ENCODE assay signal across 15 cellular contexts in genomic region chr6:116568851-116569755, GRCh38. TPM values are rescaled to one million over a fixed set of nuclear protein-coding genes. Genes with fewer than 3 reads are reported as not detected.
DNase-seq lines count a peak whose midpoint lies in the region; ATAC-seq lines count a peak whose summit lies in the region.
"Had no signal": no experiment of that assay in that cellular context is flagged by ENCODE, and none has a peak within 500 bp of the region (broad histone marks: within the 10 kb centered on the region; RNA-seq: fewer than 3 reads in every experiment).

No MANE protein-coding gene starts in this region.

- POLR2A ChIA-PET in naive thymus-derived CD4-positive, alpha-beta T cell (lab: Charles Lee), result interaction anchor here (3.0 to 5.6 kb wide), 2 partner anchors 112 to 290 kb away, joined by 20 to 70 read pairs; partner anchors contain the start of genes KPNA5 and TSPYL1

- DNase-seq in NCI-H82 (lab: John Stamatoyannopoulos, UW), result peak; percentile 26
- DNase-seq in NCI-H82 treated with DMSO at 0.1 percent for 48 hours (lab: John Stamatoyannopoulos, UW; ENCODE audit: unreplicated experiment), result no peak
- no peak for DNase-seq in SK-N-MC (ENCODE audit: low read depth, low spot score)
- DNase-seq in naive thymus-derived CD4-positive, alpha-beta T cell, result no peak
- DNase-seq: activated effector memory CD4-positive, alpha-beta T cell treated with anti-CD3 and anti-CD28 coated beads, Interleukin-2, amount 50 U/mL, for 16 hours; foreskin keratinocyte; left colon; NCI-H1694 had no signal

- peaks cover 4% of the 10 kb centered on the region for H3K36me3 ChIP-seq in SK-N-MC (ENCODE audit: insufficient read depth, low read length)
- H3K36me3 ChIP-seq in naive thymus-derived CD4-positive, alpha-beta T cell (ENCODE audit: control insufficient read depth in 2 of 3, insufficient read depth in 3 of 3, low read length in 3 of 3), result peaks cover 0 to 3% (median 0%) of the 10 kb centered on the region in 3 experiments

- H3K4me3 ChIP-seq in SK-N-MC, result no peak overlapping the region
- no peak overlapping the region for H3K4me3 ChIP-seq in naive thymus-derived CD4-positive, alpha-beta T cell (ENCODE audit: low read length)

- H3K9me3 ChIP-seq in SK-N-MC (ENCODE audit: low read depth, low read length), result no peaks in the 10 kb centered on the region
- H3K9me3 ChIP-seq in naive thymus-derived CD4-positive, alpha-beta T cell (ENCODE audit: control insufficient read depth in 2 of 3, low read length in 3 of 3), result no peaks in the 10 kb centered on the region

- H3K9me3 Mint-ChIP-seq in naive thymus-derived CD4-positive, alpha-beta T cell, result no peaks in the 10 kb centered on the region

- peak overlapping the region; percentile 94 for H3K9ac ChIP-seq in SK-N-MC (ENCODE audit: insufficient read length)
- H3K9ac ChIP-seq: parathyroid adenoma had no signal

- H3K36me3 Mint-ChIP-seq in naive thymus-derived CD4-positive, alpha-beta T cell, result peaks cover 0 to 3% (median 2%) of the 10 kb centered on the region in 5 donors

- H3K27ac Mint-ChIP-seq in naive thymus-derived CD4-positive, alpha-beta T cell, result peak overlapping the region in 4 of 9 donors; percentile 11 to 98 (median 48)

- H3K27ac ChIP-seq in SK-N-MC, result no peak overlapping the region
- H3K27ac ChIP-seq in naive thymus-derived CD4-positive, alpha-beta T cell (ENCODE audit: low read depth, low read length), result no peak overlapping the region
- H3K27ac ChIP-seq: 22Rv1, foreskin keratinocyte, parathyroid adenoma had no signal

- peak overlapping the region in 6 of 10 donors; percentile 7 to 55 (median 36) for H3K4me3 Mint-ChIP-seq in naive thymus-derived CD4-positive, alpha-beta T cell

- H3K4me1 Mint-ChIP-seq in naive thymus-derived CD4-positive, alpha-beta T cell, result peaks cover 30 to 54% (median 45%) of the 10 kb centered on the region in 7 donors

- no peak for ATAC-seq in naive thymus-derived CD4-positive, alpha-beta T cell
- ATAC-seq in HG03342 (IDR thresholded peaks at IDR 0.05; ENCODE audit: unreplicated experiment), result no peak
- no peak for ATAC-seq in GM18868 (IDR thresholded peaks at IDR 0.05; ENCODE audit: unreplicated experiment)
- ATAC-seq: foreskin keratinocyte, left colon had no signal

- no peaks in the 10 kb centered on the region for H3K27me3 ChIP-seq in naive thymus-derived CD4-positive, alpha-beta T cell (ENCODE audit: control insufficient read depth in 2 of 2, insufficient read depth in 2 of 2, low read length in 2 of 2)
- H3K27me3 ChIP-seq: foreskin keratinocyte had no signal

- intact Hi-C loops in naive thymus-derived CD4-positive, alpha-beta T cell (cut with micrococcal nuclease), result no loop called here

- H3K4me1 ChIP-seq in naive thymus-derived CD4-positive, alpha-beta T cell (ENCODE audit: control insufficient read depth in 2 of 2, insufficient read depth in 2 of 2, low read length in 2 of 2), result peaks cover 16 to 21% of the 10 kb centered on the region in 2 donors

- CTCF ChIA-PET in naive thymus-derived CD4-positive, alpha-beta T cell (lab: Charles Lee), result no interaction called here

- peaks cover 0 to 21% (median 6%) of the 10 kb centered on the region in 5 donors for H3K27me3 Mint-ChIP-seq in naive thymus-derived CD4-positive, alpha-beta T cell

RNA-seq across cellular contexts. Expression of gene RWDD1, which starts 2.2 kb away (rescaled TPM):
- total RNA-seq in naive thymus-derived CD4-positive, alpha-beta T cell, result 10 to 100 TPM; 33.2 to 39.9 (median 36.7) TPM
- 10 to 100 TPM; 35.0 to 68.5 TPM for polyA plus RNA-seq in naive thymus-derived CD4-positive, alpha-beta T cell

RNA-seq across cellular contexts. Expression of gene CALHM4, which starts 15.6 kb away (rescaled TPM):
- not detected for total RNA-seq in naive thymus-derived CD4-positive, alpha-beta T cell
- not detected for polyA plus RNA-seq in naive thymus-derived CD4-positive, alpha-beta T cell
- total RNA-seq: chondrocyte, Daoy, left colon, temporal lobe had no signal

RNA-seq across cellular contexts. Expression of gene TRAPPC3L, which starts 23.6 kb away (rescaled TPM):
- total RNA-seq in naive thymus-derived CD4-positive, alpha-beta T cell, result not detected
- not detected for polyA plus RNA-seq in naive thymus-derived CD4-positive, alpha-beta T cell
- total RNA-seq: chondrocyte, Daoy, left colon had no signal

RNA-seq across cellular contexts. Expression of gene RSPH4A, which starts 47.2 kb away (rescaled TPM):
- total RNA-seq in naive thymus-derived CD4-positive, alpha-beta T cell, result 1 to 10 TPM in 1 of 5 experiments, under 1 TPM in 4; 0.53 to 1.3 (median 0.73) TPM
- polyA plus RNA-seq in naive thymus-derived CD4-positive, alpha-beta T cell, result not detected
- total RNA-seq: chondrocyte had no signal

RNA-seq across cellular contexts. Expression of gene CALHM5, which starts 57.7 kb away (rescaled TPM):
- total RNA-seq in naive thymus-derived CD4-positive, alpha-beta T cell, result not detected
- not detected for polyA plus RNA-seq in naive thymus-derived CD4-positive, alpha-beta T cell
